In the genomic region with DNA sequence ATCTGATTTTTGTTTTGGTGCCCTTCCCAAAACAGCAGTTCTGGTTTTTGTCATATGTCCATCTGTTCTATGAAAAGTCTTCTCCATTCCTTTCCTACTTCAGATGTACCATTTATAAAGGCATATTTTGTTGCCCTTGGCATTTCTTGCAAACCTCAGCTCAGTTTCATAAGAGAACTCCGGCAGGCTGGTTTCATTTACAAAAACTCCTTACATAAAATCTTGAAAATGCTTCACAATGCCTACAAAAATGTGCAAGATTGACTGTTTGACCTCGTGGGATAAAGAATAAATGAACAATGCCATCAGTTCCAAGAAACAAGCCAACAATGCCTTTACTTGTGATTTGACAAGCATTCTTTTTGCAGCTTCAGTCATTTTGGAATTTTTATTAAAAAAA, we compare ENCODE assay signal across 1 cellular context.
TF ChIP-seq lines count a peak whose summit lies in the region.

No MANE protein-coding gene starts in this region.

TF ChIP-seq in IMR-90, 13 proteins besides CTCF, POLR2A, EP300 and RAD21:
- no peak for TF ChIP-seq MXI1 (IDR thresholded peaks at IDR 0.05; ENCODE audit: borderline replicate concordance, low read depth, low read length)
- TF ChIP-seq NFE2L2 (IDR thresholded peaks at IDR 0.05; ENCODE audit: low read depth, low read length) = no peak
- TF ChIP-seq RFX5 (IDR thresholded peaks at IDR 0.05; ENCODE audit: low read depth, low read length) = no peak
- TF ChIP-seq CHD1 (IDR thresholded peaks at IDR 0.05; ENCODE audit: low read depth, low read length) = no peak
- no peak for TF ChIP-seq RCOR1 (IDR thresholded peaks at IDR 0.05; ENCODE audit: insufficient replicate concordance, low read length)
- no peak for TF ChIP-seq MAFK (IDR thresholded peaks at IDR 0.05; ENCODE audit: low read depth, low read length)
- TF ChIP-seq SMC3 (IDR thresholded peaks at IDR 0.05; ENCODE audit: low read depth, low read length) = no peak
- no peak for TF ChIP-seq CEBPB (IDR thresholded peaks at IDR 0.05; ENCODE audit: low read depth, low read length)
- TF ChIP-seq MAZ (IDR thresholded peaks at IDR 0.05; ENCODE audit: borderline replicate concordance, low read depth, low read length) = no peak
- TF ChIP-seq ELK1 (IDR thresholded peaks at IDR 0.05; ENCODE audit: borderline replicate concordance, low read depth, low read length) = no peak
- no peak for TF ChIP-seq FOS (IDR thresholded peaks at IDR 0.05; ENCODE audit: low read depth, low read length)
- TF ChIP-seq, protein P1, sequence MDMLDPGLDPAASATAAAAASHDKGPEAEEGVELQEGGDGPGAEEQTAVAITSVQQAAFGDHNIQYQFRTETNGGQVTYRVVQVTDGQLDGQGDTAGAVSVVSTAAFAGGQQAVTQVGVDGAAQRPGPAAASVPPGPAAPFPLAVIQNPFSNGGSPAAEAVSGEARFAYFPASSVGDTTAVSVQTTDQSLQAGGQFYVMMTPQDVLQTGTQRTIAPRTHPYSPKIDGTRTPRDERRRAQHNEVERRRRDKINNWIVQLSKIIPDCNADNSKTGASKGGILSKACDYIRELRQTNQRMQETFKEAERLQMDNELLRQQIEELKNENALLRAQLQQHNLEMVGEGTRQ (IDR thresholded peaks at IDR 0.05; ENCODE audit: low read depth, low read length) = no peak
- no peak for TF ChIP-seq BHLHE40 (IDR thresholded peaks at IDR 0.05; ENCODE audit: low read depth, low read length)
